ENCODE assay signal across 38 cellular contexts in the genomic region with DNA sequence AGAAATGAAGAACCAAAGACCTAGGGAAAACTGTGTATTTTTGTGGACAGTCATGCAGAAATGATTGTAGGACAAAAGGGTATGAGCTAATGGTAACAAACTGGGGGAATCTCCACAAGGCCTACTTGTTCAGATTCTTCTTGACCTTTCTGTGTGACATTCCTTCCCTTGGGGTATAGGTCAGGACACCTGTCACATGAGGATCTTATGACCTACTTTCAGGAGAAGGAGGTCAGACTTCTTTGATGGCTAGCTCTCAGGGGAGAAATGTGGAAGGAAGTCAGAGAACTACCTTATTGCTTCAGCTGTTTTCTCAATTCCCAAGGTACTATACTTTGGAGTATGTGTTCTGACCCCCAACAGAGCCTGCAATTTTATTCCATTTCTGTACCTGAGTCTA.
"Had no signal": no experiment of that assay in that cellular context is flagged by ENCODE, and none has a peak within 500 bp of the region (broad histone marks: within the 10 kb centered on the region; RNA-seq: fewer than 3 reads in every experiment).

No MANE protein-coding gene starts in this region.

- H3K36me3 ChIP-seq: adrenal gland had no signal

- H3K9me3 Mint-ChIP-seq: activated B cell treated with CpG ODN at 0.5 μM for 24 hours; activated CD4-positive, alpha-beta memory T cell treated with anti-CD3 and anti-CD28 coated beads for 36 hours; activated naive CD4-positive, alpha-beta T cell treated with anti-CD3 and anti-CD28 coated beads for 36 hours; activated T-cell treated with anti-CD3 and anti-CD28 coated beads, Interleukin-2, amount 50 U/mL, for 4 hours; activated T-helper 1 cell treated with anti-CD3 and anti-CD28 coated beads, Interleukin-12 subunit alpha, Interleukin-12 subunit beta, Interleukin-2, Interleukin-4 antibody, amounts not matched to agents 30 ng/mL and 10 ng/mL and 1 ng/mL, durations not matched to agents 14 hours and 24 hours and 36 hours; brain had no signal

- H3K27me3 ChIP-seq: adrenal gland had no signal

- H3K4me3 ChIP-seq: adrenal gland had no signal

- DNase-seq: activated B cell treated with CpG ODN at 0.5 μM for 24 hours; activated CD4-positive, alpha-beta memory T cell treated with anti-CD3 and anti-CD28 coated beads for 36 hours; activated CD4-positive, alpha-beta T cell treated with anti-CD3 and anti-CD28 coated beads for 4 hours; activated CD4-positive, alpha-beta T cell treated with anti-CD3 and anti-CD28 coated beads, Interleukin-2, amount 50 U/mL, for 1 hour; activated CD4-positive, CD25-positive, alpha-beta regulatory T cell treated with anti-CD3 and anti-CD28 coated beads, Interleukin-2, amount 50 U/mL, for 72 hours; activated CD8-positive, alpha-beta memory T cell treated with anti-CD3 and anti-CD28 coated beads, Interleukin-2, amount 50 U/mL, for 4 hours; activated gamma-delta T cell treated with Interleukin-2 at 50 U/mL for 16 hours; activated naive CD4-positive, alpha-beta T cell treated with anti-CD3 and anti-CD28 coated beads for 36 hours; activated T-cell treated with anti-CD3 and anti-CD28 coated beads for 4 hours; activated T-cell treated with anti-CD3 and anti-CD28 coated beads, Interleukin-2, amount 50 U/mL, for 4 hours; adrenal gland; anterior cingulate cortex; central memory CD4-positive, alpha-beta T cell; MM.1S; MV-4-11; NCI-H1092; NCI-H1436 treated with DMSO at 0.1 percent for 48 hours; NCI-H1694 treated with DMSO at 0.1 percent for 48 hours; NCI-H2029 treated with DMSO at 0.1 percent for 48 hours; NCI-H2107; NCI-H2171; NCI-H510A; NCI-H526; NCI-H748 treated with DMSO at 0.1 percent for 48 hours; NK-92 treated with Interleukin-12 subunit alpha and Interleukin-12 subunit beta, amount 100 ng/mL, for 24 hours; PC-3; SIG-M5; SW 1271; T-helper 1 cell; T-helper 2 cell; T-helper 9 cell had no signal

- H3K27ac ChIP-seq: adrenal gland, RWPE1, VCaP had no signal

- H3K9me3 ChIP-seq: adrenal gland had no signal

- H3K4me3 Mint-ChIP-seq: activated B cell treated with CpG ODN at 0.5 μM for 24 hours; activated CD4-positive, alpha-beta memory T cell treated with anti-CD3 and anti-CD28 coated beads for 36 hours; activated naive CD4-positive, alpha-beta T cell treated with anti-CD3 and anti-CD28 coated beads for 36 hours; activated T-cell treated with anti-CD3 and anti-CD28 coated beads, Interleukin-2, amount 50 U/mL, for 4 hours; activated T-helper 1 cell treated with anti-CD3 and anti-CD28 coated beads, Interleukin-12 subunit alpha, Interleukin-12 subunit beta, Interleukin-2, Interleukin-4 antibody, amounts not matched to agents 30 ng/mL and 10 ng/mL and 1 ng/mL, durations not matched to agents 14 hours and 24 hours and 36 hours; brain had no signal

- FAIRE-seq: RCC 7860 had no signal

- ATAC-seq: activated naive CD4-positive, alpha-beta T cell treated with anti-CD3 and anti-CD28 coated beads, Interleukin-2, amount 50 U/mL, for 72 hours; activated T-cell treated with anti-CD3 and anti-CD28 coated beads, Interleukin-2, amount 50 U/mL, for 4 hours; PC-3; Right ventricle myocardium inferior had no signal

- H3K27me3 Mint-ChIP-seq: activated B cell treated with CpG ODN at 0.5 μM for 24 hours; activated CD4-positive, alpha-beta memory T cell treated with anti-CD3 and anti-CD28 coated beads for 36 hours had no signal

- H3K27ac Mint-ChIP-seq: activated B cell treated with CpG ODN at 0.5 μM for 24 hours; activated CD4-positive, alpha-beta memory T cell treated with anti-CD3 and anti-CD28 coated beads for 36 hours; activated naive CD4-positive, alpha-beta T cell treated with anti-CD3 and anti-CD28 coated beads for 36 hours; activated naive CD4-positive, alpha-beta T cell treated with anti-CD3 and anti-CD28 coated beads, Interleukin-2, amount 50 U/mL, for 72 hours; activated T-helper 1 cell treated with anti-CD3 and anti-CD28 coated beads, Interleukin-12 subunit alpha, Interleukin-12 subunit beta, Interleukin-2, Interleukin-4 antibody, amounts not matched to agents 30 ng/mL and 10 ng/mL and 1 ng/mL, durations not matched to agents 14 hours and 24 hours and 36 hours; brain had no signal

- H3K36me3 Mint-ChIP-seq: activated naive CD4-positive, alpha-beta T cell treated with anti-CD3 and anti-CD28 coated beads, Interleukin-2, amount 50 U/mL, for 72 hours; brain had no signal
